Comparison of ENCODE assay signal across 7 cellular contexts in the genomic region with DNA sequence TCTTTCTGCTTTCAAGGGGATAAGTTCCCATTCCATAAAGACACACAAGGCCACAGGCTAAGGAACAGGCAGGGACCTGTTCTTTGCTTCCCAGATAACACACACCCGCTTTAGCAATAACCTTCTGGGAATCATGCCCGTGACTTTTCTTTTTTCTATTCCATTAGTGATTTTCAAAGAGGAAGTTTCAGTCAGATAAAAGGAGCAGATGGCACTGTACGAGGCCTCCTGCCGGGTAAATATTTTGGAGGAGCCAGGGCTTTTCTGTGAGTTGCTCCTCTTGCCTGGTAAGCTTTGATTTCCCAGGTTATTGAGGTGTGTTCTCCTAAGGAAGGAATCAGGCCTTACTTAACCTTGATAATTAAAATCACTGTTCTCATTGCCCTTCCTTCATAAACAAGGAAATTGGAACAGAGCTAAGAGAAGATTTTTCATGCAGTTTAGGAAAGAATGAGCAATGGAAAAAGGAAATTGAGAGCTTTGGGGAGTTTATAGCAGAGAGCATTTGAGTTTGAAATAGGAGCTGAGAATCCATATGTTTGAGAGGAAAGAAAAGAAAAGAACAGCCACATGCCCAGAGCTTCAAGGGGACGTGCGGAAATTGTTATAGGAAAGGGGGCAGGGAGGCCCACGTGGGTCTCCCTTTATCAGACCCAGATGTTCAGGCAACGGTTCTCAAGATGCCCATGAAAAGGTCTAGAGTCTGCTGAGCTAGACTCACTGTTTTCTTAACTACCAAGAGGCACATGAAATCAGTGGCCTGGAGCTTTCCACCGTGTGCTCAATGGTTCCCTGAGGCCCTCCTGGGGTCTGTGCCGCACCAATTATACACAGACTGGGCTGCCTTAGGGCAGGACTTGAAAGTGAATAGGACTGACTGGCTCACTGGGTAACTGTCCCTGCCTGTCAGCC. TPM values are rescaled to one million over a fixed set of nuclear protein-coding genes. Genes with fewer than 3 reads are reported as not detected.
DNase-seq lines count a peak whose midpoint lies in the region; ATAC-seq lines count a peak whose summit lies in the region.

No MANE protein-coding gene starts in this region.

- peaks cover 44% of the 10 kb centered on the region for H3K4me1 Mint-ChIP-seq in memory B cell

- no peaks in the 10 kb centered on the region for H3K9me3 Mint-ChIP-seq in memory B cell

- H3K27ac ChIP-seq in urinary bladder (ENCODE audit: low read depth): peak overlapping the region; percentile 76
- no peak overlapping the region for H3K27ac ChIP-seq in effector memory CD4-positive, alpha-beta T cell (ENCODE audit: insufficient read depth, low read length, poor library complexity, severe bottlenecking)

- H3K4me1 ChIP-seq in urinary bladder (ENCODE audit: insufficient read depth): no peaks in the 10 kb centered on the region
- H3K4me1 ChIP-seq in effector memory CD4-positive, alpha-beta T cell (ENCODE audit: control insufficient read depth, insufficient read depth, low read length, poor library complexity, severe bottlenecking): peaks cover 5% of the 10 kb centered on the region

- H3K4me3 ChIP-seq in urinary bladder (ENCODE audit: low read depth, low read length): no peak overlapping the region
- no peak overlapping the region for H3K4me3 ChIP-seq in effector memory CD4-positive, alpha-beta T cell (ENCODE audit: insufficient read depth, low read depth, low read length, poor library complexity, severe bottlenecking)

- ATAC-seq in memory B cell (ENCODE audit: low read depth): no peak
- ATAC-seq in HG02642 (IDR thresholded peaks at IDR 0.05; ENCODE audit: poor library complexity, unreplicated experiment): no peak

- no peaks in the 10 kb centered on the region for H3K27me3 Mint-ChIP-seq in memory B cell

- DNase-seq in NCI-H2227 treated with DMSO at 0.1 percent for 48 hours (lab: John Stamatoyannopoulos, UW): peak; percentile 60
- DNase-seq in dermis microvascular lymphatic vessel endothelial cell (ENCODE audit: low read depth in 2 of 2): peak; percentile 48 to 56
- DNase-seq in memory B cell (ENCODE audit: low spot score in 2 of 2): no peak
- DNase-seq in effector memory CD4-positive, alpha-beta T cell: no peak
- no peak for DNase-seq in NCI-H1930 (lab: John Stamatoyannopoulos, UW)

- peak overlapping the region; percentile 7 for H3K27ac Mint-ChIP-seq in memory B cell

- peaks cover 10% of the 10 kb centered on the region for H3K36me3 Mint-ChIP-seq in memory B cell

- no peaks in the 10 kb centered on the region for H3K9me3 ChIP-seq in effector memory CD4-positive, alpha-beta T cell (ENCODE audit: control insufficient read depth, low read length)

- H3K27me3 ChIP-seq in effector memory CD4-positive, alpha-beta T cell (replicated peaks; ENCODE audit: control insufficient read depth, insufficient read depth, low read length, poor library complexity, severe bottlenecking): no peaks in the 10 kb centered on the region

- H3K4me3 Mint-ChIP-seq in memory B cell: no peak overlapping the region

- WGBS in urinary bladder: 45% methylated on average over 10 of the region's 10 CpGs

- H3K36me3 ChIP-seq in urinary bladder (ENCODE audit: insufficient read depth): no peaks in the 10 kb centered on the region
- no peaks in the 10 kb centered on the region for H3K36me3 ChIP-seq in effector memory CD4-positive, alpha-beta T cell (ENCODE audit: control insufficient read depth, insufficient read depth, low read length)

RNA-seq across cellular contexts. Expression of a gene that starts 31.0 kb away (rescaled TPM):
- total RNA-seq in dermis microvascular lymphatic vessel endothelial cell (24.0 and 26.9 TPM in 2 replicates), urinary bladder (221 TPM)
- 16.8 TPM for polyA plus RNA-seq in urinary bladder

RNA-seq across cellular contexts. Expression of a gene that starts 33.1 kb away (rescaled TPM):
- total RNA-seq in dermis microvascular lymphatic vessel endothelial cell (0.13 and 0.39 TPM in 2 replicates), urinary bladder (3.4 TPM)
- polyA plus RNA-seq in urinary bladder: 1.4 TPM

Comparison
In these comparisons a context has a peak if more than half of its experiments do, and no peak if none do; other contexts are left out.
1. DNase-seq: peak in NCI-H2227 treated with DMSO at 0.1 percent for 48 hours (single experiment) and dermis microvascular lymphatic vessel endothelial cell (2 of 2); none in memory B cell (0 of 2), effector memory CD4-positive, alpha-beta T cell (0 of 3) and NCI-H1930 (0 of 2).